Comparison of ENCODE assay signal across 8 cellular contexts in genomic region chr11:40315122-40315521, GRCh38.
"Had no signal": no experiment of that assay in that cellular context is flagged by ENCODE, and none has a peak within 500 bp of the region (broad histone marks: within the 10 kb centered on the region; RNA-seq: fewer than 3 reads in every experiment).

No MANE protein-coding gene starts in this region.

- H3K27ac ChIP-seq: KMS-11 had no signal

- ATAC-seq: GM23338, HepG2 had no signal

- DNase-seq: H9, HCEC 1CT, KBM-7 had no signal

- H2AFZ ChIP-seq: GM23338 had no signal

- H3K4me3 ChIP-seq: GM23338 had no signal

- FAIRE-seq: H1, H54, HepG2 had no signal

- H3K9ac ChIP-seq: KMS-11 had no signal

- H3K4me2 ChIP-seq: GM23338, KMS-11 had no signal
